9 cellular contexts compared by ENCODE assay signal in the genomic region with DNA sequence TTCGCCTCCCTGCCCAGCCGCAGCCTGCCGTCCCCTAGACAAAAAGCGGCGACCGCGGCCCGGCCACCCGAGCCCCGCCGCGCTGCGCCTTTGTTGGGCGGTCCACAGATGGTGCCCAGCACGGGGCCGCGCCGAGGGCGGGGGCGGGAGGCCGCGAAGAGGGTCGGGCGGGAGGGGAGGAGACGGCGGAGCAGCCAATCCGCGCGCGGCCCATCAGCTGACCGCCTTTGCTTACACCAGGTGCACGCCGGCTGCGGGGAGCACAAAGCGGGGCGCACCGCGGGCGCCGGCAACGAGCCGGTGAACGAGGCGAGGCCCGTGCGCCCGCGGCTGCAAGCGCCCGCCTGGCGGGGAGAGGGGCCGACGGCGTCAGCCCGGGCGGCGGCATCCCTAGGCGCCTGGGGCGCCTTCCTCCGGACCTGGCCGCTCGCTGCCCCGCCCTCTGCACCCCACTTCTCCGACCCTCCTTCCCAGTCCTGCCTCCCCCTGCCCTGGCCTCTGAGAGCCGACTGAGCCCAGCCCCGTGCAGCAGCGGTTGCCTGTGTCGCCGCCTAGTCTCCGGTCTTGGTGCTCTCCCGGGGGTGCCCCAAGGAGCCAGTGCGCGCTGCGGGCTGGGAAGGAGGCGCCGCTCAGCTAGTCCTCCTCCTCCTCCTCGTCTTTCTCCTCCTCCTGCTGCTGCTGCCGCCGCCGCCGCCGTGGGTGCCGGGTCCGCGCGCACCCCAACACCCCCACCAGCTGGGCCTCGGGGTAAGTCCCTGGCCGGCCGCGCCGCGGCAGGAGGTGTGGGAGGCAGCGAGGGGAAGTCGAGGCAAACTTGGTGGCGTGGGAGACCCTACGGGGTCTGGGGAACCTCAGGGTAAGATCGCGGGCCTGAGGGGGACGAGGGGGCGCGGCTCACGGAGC. TPM values are rescaled to one million over a fixed set of nuclear protein-coding genes. Genes with fewer than 3 reads are reported as not detected.
DNase-seq lines count a peak whose midpoint lies in the region; ATAC-seq and TF ChIP-seq lines count a peak whose summit lies in the region.
"Had no signal": no experiment of that assay in that cellular context is flagged by ENCODE, and none has a peak within 500 bp of the region (broad histone marks: within the 10 kb centered on the region; RNA-seq: fewer than 3 reads in every experiment).

A gene (plus strand): TSS at position 259 of the 903 bp plus-strand sequence. CDS start 45,211 bp downstream, outside the sequence.

- ATAC-seq in GM19463 (IDR thresholded peaks at IDR 0.05; ENCODE audit: unreplicated experiment) = peak; percentile 41
- ATAC-seq in foreskin keratinocyte = peak; percentile 66
- ATAC-seq in natural killer cell treated with Interleukin-12 subunit alpha and Interleukin-12 subunit beta and Interleukin-15 and Interleukin-18, amount 100 ng/mL, for 72 hours = peak; percentile 74 to 85
- no peak for ATAC-seq in HG02840 (IDR thresholded peaks at IDR 0.05; ENCODE audit: low FRiP score, unreplicated experiment)
- ATAC-seq in GM21529 (IDR thresholded peaks at IDR 0.05; ENCODE audit: unreplicated experiment) = no peak

- TF ChIP-seq CTCF in foreskin keratinocyte (conservative IDR thresholded peaks at IDR 0.05) = no peak

- H3K27me3 ChIP-seq in foreskin keratinocyte (peaks cover 77% of the 10 kb centered on the region), subcutaneous abdominal adipose tissue (ENCODE audit: control insufficient read depth in 5 of 5, insufficient read depth in 4 of 5, low read length in 5 of 5) (peaks cover 6 to 33% (median 12%) of the 10 kb centered on the region in 5 donors)

- DNase-seq in NCI-H146 (lab: John Stamatoyannopoulos, UW) (peak; percentile 86), foreskin keratinocyte (no peak)
- DNase-seq in activated CD8-positive, alpha-beta memory T cell treated with anti-CD3 and anti-CD28 coated beads, Interleukin-2, amount 50 U/mL, for 48 hours = peak; percentile 78
- DNase-seq in natural killer cell treated with Interleukin-12 subunit alpha and Interleukin-12 subunit beta and Interleukin-15 and Interleukin-18, amount 100 ng/mL, for 72 hours (ENCODE audit: low spot score) = peak; percentile 66

- peak within 1 kb of the TSS; percentile 32 to 69 (median 63) for H3K4me3 ChIP-seq in subcutaneous abdominal adipose tissue (ENCODE audit: low read depth in 1 of 5, low read length in 5 of 5)
- H3K4me3 ChIP-seq: SJSA1 had no signal

- H3K4me3 Mint-ChIP-seq in natural killer cell treated with Interleukin-12 subunit alpha and Interleukin-12 subunit beta and Interleukin-15 and Interleukin-18, amount 100 ng/mL, for 72 hours = peak within 1 kb of the TSS; percentile 86

- H3K4me1 ChIP-seq in foreskin keratinocyte (no peaks in the 10 kb centered on the region), subcutaneous abdominal adipose tissue (ENCODE audit: control insufficient read depth in 5 of 5, insufficient read depth in 5 of 5, low read length in 5 of 5) (peaks cover 0 to 33% (median 27%) of the 10 kb centered on the region in 5 donors)
- H3K4me1 ChIP-seq: SJSA1 had no signal

- no peaks in the 10 kb centered on the region for H3K36me3 ChIP-seq in subcutaneous abdominal adipose tissue (ENCODE audit: control insufficient read depth in 5 of 5, insufficient read depth in 5 of 5, low read length in 5 of 5)
- H3K36me3 ChIP-seq: SJSA1 had no signal

- H3K9me3 Mint-ChIP-seq in natural killer cell treated with Interleukin-12 subunit alpha and Interleukin-12 subunit beta and Interleukin-15 and Interleukin-18, amount 100 ng/mL, for 72 hours = no peaks in the 10 kb centered on the region

- H3K4me1 Mint-ChIP-seq in natural killer cell treated with Interleukin-12 subunit alpha and Interleukin-12 subunit beta and Interleukin-15 and Interleukin-18, amount 100 ng/mL, for 72 hours (ENCODE audit: low read depth in 2 of 2) = peaks cover 10 to 18% of the 10 kb centered on the region in 2 donors

- H3K27me3 Mint-ChIP-seq in natural killer cell treated with Interleukin-12 subunit alpha and Interleukin-12 subunit beta and Interleukin-15 and Interleukin-18, amount 100 ng/mL, for 72 hours = peaks cover 29 to 44% of the 10 kb centered on the region in 2 donors

- H3K36me3 Mint-ChIP-seq in natural killer cell treated with Interleukin-12 subunit alpha and Interleukin-12 subunit beta and Interleukin-15 and Interleukin-18, amount 100 ng/mL, for 72 hours = peaks cover 8% of the 10 kb centered on the region

- peak within 1 kb of the TSS in 1 of 2 donors; percentile 68 for H3K27ac Mint-ChIP-seq in natural killer cell treated with Interleukin-12 subunit alpha and Interleukin-12 subunit beta and Interleukin-15 and Interleukin-18, amount 100 ng/mL, for 72 hours

- H3K27ac ChIP-seq in foreskin keratinocyte (no peak within 1 kb of the TSS), subcutaneous abdominal adipose tissue (ENCODE audit: low read depth, low read length) (no peak within 1 kb of the TSS)
- H3K27ac ChIP-seq: SJSA1 had no signal

- no peaks in the 10 kb centered on the region for H3K9me3 ChIP-seq in subcutaneous abdominal adipose tissue (ENCODE audit: control insufficient read depth in 5 of 5, low read length in 5 of 5)
- H3K9me3 ChIP-seq: SJSA1 had no signal

- H3K9ac ChIP-seq in subcutaneous abdominal adipose tissue (ENCODE audit: low read length in 5 of 5) = no peak within 1 kb of the TSS

RNA-seq across cellular contexts. Expression of the gene that starts here (rescaled TPM):
- 0.04 TPM in 1 of 2 replicates, not detected in the other for total RNA-seq in foreskin keratinocyte
- polyA plus RNA-seq in foreskin keratinocyte = 0.02 TPM in 2 replicates
- under 1 TPM; 0.38 to 0.64 TPM for total RNA-seq in natural killer cell treated with Interleukin-12 subunit alpha and Interleukin-12 subunit beta and Interleukin-15 and Interleukin-18, amount 100 ng/mL, for 72 hours
- total RNA-seq: SJSA1 had no signal

Comparison
In these comparisons a context has a peak if more than half of its experiments do, and no peak if none do; other contexts are left out.
1. Peak in ATAC-seq in foreskin keratinocyte; RNA of the gene not detected or under 1 TPM.
2. Peak in DNase-seq and ATAC-seq in natural killer cell treated with Interleukin-12 subunit alpha and Interleukin-12 subunit beta and Interleukin-15 and Interleukin-18, amount 100 ng/mL, for 72 hours; RNA of the gene not detected or under 1 TPM.
3. DNase-seq: peak in NCI-H146 (single experiment) and activated CD8-positive, alpha-beta memory T cell treated with anti-CD3 and anti-CD28 coated beads, Interleukin-2, amount 50 U/mL, for 48 hours (single experiment); none in foreskin keratinocyte (0 of 2).